Comparison of ENCODE assay signal across 22 cellular contexts in genomic region chr5:139430015-139430414, GRCh38. TPM values are rescaled to one million over a fixed set of nuclear protein-coding genes. Genes with fewer than 3 reads are reported as not detected.
"Had no signal": no experiment of that assay in that cellular context is flagged by ENCODE, and none has a peak within 500 bp of the region (broad histone marks: within the 10 kb centered on the region; RNA-seq: fewer than 3 reads in every experiment).

No MANE protein-coding gene starts in this region.

- H3K9me3 Mint-ChIP-seq: activated CD4-positive, alpha-beta T cell treated with anti-CD3 and anti-CD28 coated beads, Interleukin-2, amount 10 ng/mL, durations not matched to agents 7 days and 5 days; natural killer cell; WTC11 had no signal

- H3K4me3 Mint-ChIP-seq: activated CD4-positive, alpha-beta T cell treated with anti-CD3 and anti-CD28 coated beads, Interleukin-2, amount 10 ng/mL, durations not matched to agents 7 days and 5 days; natural killer cell; WTC11 had no signal

- DNase-seq: activated CD4-positive, alpha-beta T cell treated with anti-CD3 and anti-CD28 coated beads, Interleukin-2, amount 10 ng/mL, durations not matched to agents 7 days and 5 days; activated naive CD4-positive, alpha-beta T cell treated with anti-CD3 and anti-CD28 coated beads, Interleukin-2, amount 50 U/mL, for 16 hours; amniotic stem cell; colonic mucosa; dorsolateral prefrontal cortex; esophagus squamous epithelium; hypothalamus; left ventricle myocardium inferior; natural killer cell; SIG-M5; sigmoid colon; stimulated activated CD4-positive, alpha-beta T cell treated with anti-CD3 and anti-CD28 coated beads, Interleukin-2, amount 100 ng/mL, for 48 hours; stimulated activated CD8-positive, alpha-beta memory T cell treated with anti-CD3 and anti-CD28 coated beads, Interleukin-4, amount 100 ng/mL, for 48 hours; T-helper 1 cell; T-helper 9 cell; upper lobe of left lung had no signal

- H3K9me3 ChIP-seq: breast epithelium, colonic mucosa, esophagus squamous epithelium, gastroesophageal sphincter, left ventricle myocardium inferior, sigmoid colon, upper lobe of left lung had no signal

- ATAC-seq: gastroesophageal sphincter, natural killer cell, SK-N-SH treated with all-trans-retinoic acid at 6 μM for 48 hours, WTC11 had no signal

- H3K27ac Mint-ChIP-seq: activated CD4-positive, alpha-beta T cell treated with anti-CD3 and anti-CD28 coated beads, Interleukin-2, amount 10 ng/mL, durations not matched to agents 7 days and 5 days; natural killer cell; WTC11 had no signal

- H3K4me1 Mint-ChIP-seq: natural killer cell, WTC11 had no signal

- H3K27me3 Mint-ChIP-seq: activated CD4-positive, alpha-beta T cell treated with anti-CD3 and anti-CD28 coated beads, Interleukin-2, amount 10 ng/mL, durations not matched to agents 7 days and 5 days had no signal

RNA-seq across cellular contexts. Expression of gene MZB1, which starts 40.3 kb away (rescaled TPM):
- total RNA-seq: osteoblast, renal cortical epithelial cell had no signal
